ENCODE assay signal across 22 cellular contexts in genomic region chr11:19672591-19673206, GRCh38. TPM values are rescaled to one million over a fixed set of nuclear protein-coding genes. Genes with fewer than 3 reads are reported as not detected.
A peak's percentile ranks its signal among the peaks of the same experiment; 100 is the strongest.
DNase-seq lines count a peak whose midpoint lies in the region; ATAC-seq and TF ChIP-seq lines count a peak whose summit lies in the region.
"Had no signal": no experiment of that assay in that cellular context is flagged by ENCODE, and none has a peak within 500 bp of the region (broad histone marks: within the 10 kb centered on the region; RNA-seq: fewer than 3 reads in every experiment).

No MANE protein-coding gene starts in this region.

- intact Hi-C loops in left ventricle myocardium superior (cut with micrococcal nuclease), result no loop called here
- intact Hi-C loops in breast epithelium (cut with DNase I; ENCODE audit: low total_unique reads), result no loop called here
- intact Hi-C loops in aorta (cut with DNase I), result loop anchor here (5.0 kb wide), 3 partner anchors 40 to 75 kb away; partner anchors contain the start of gene NAV2 (in 1 of the 2)

- no peaks in the 10 kb centered on the region for H3K27me3 ChIP-seq in right atrium auricular region
- H3K27me3 ChIP-seq in breast epithelium, result no peaks in the 10 kb centered on the region
- H3K27me3 ChIP-seq in muscle layer of colon (ENCODE audit: control insufficient read depth in 1 of 2, insufficient read depth in 2 of 2, low read length in 2 of 2), result no peaks in the 10 kb centered on the region
- no peaks in the 10 kb centered on the region for H3K27me3 ChIP-seq in aorta (ENCODE audit: control insufficient read depth in 1 of 2, insufficient read depth in 2 of 2, low read length in 1 of 2)
- H3K27me3 ChIP-seq: testis had no signal

- H3K36me3 ChIP-seq in right atrium auricular region (no peaks in the 10 kb centered on the region), breast epithelium (no peaks in the 10 kb centered on the region), muscle layer of colon (ENCODE audit: insufficient read depth, low read length) (no peaks in the 10 kb centered on the region), aorta (ENCODE audit: control insufficient read depth in 1 of 2, insufficient read depth in 2 of 2, low read length in 1 of 2) (no peaks in the 10 kb centered on the region)
- H3K36me3 ChIP-seq: lower lobe of right lung had no signal

- H3K4me1 ChIP-seq in right atrium auricular region (peaks cover 0 to 44% of the 10 kb centered on the region in 2 donors), breast epithelium (peaks cover 0 to 8% of the 10 kb centered on the region in 2 donors), muscle layer of colon (ENCODE audit: insufficient read depth, low read length) (peaks cover 80% of the 10 kb centered on the region), aorta (ENCODE audit: control insufficient read depth in 1 of 2, insufficient read depth in 2 of 2, low read length in 2 of 2) (peaks cover 0 to 9% of the 10 kb centered on the region in 2 donors)

- ATAC-seq in left ventricle myocardium superior (no peak), aorta (ENCODE audit: low FRiP score) (no peak), GM18520 (IDR thresholded peaks at IDR 0.05; ENCODE audit: unreplicated experiment) (no peak)
- ATAC-seq: activated CD8-positive, alpha-beta T cell treated with anti-CD3 and anti-CD28 coated beads for 36 hours; activated T-cell treated with anti-CD3 and anti-CD28 coated beads, Interleukin-2, amount 50 U/mL, for 72 hours; lower lobe of right lung; WTC11 had no signal

- no peak for TF ChIP-seq CTCF in right atrium auricular region (IDR thresholded peaks at IDR 0.05)
- no peak for TF ChIP-seq CTCF in breast epithelium (IDR thresholded peaks at IDR 0.05)

- DNase-seq in right atrium auricular region (ENCODE audit: low spot score) (no peak), left ventricle myocardium superior (no peak), breast epithelium (ENCODE audit: low spot score in 2 of 2) (no peak), aorta (no peak), OCI-M2 (lab: John Stamatoyannopoulos, UW; ENCODE audit: unreplicated experiment) (no peak)
- no peak for DNase-seq in activated CD4-positive, alpha-beta T cell treated with anti-CD3 and anti-CD28 coated beads for 1 hour
- DNase-seq: activated CD8-positive, alpha-beta T cell treated with anti-CD3 and anti-CD28 coated beads for 36 hours; activated naive CD8-positive, alpha-beta T cell treated with anti-CD3 and anti-CD28 coated beads for 36 hours; activated T-cell treated with anti-CD3 and anti-CD28 coated beads, Interleukin-2, amount 50 U/mL, for 72 hours; dermis blood vessel endothelial cell; erythroblast; lower lobe of right lung; naive B cell; NCI-H146; NCI-H510A; SHP77 treated with DMSO at 0.1 percent for 48 hours; testis had no signal

- H3K27ac ChIP-seq in right atrium auricular region, result peak overlapping the region; percentile 79 to 91
- H3K27ac ChIP-seq in breast epithelium, result peak overlapping the region; percentile 80 to 88
- H3K27ac ChIP-seq in muscle layer of colon (ENCODE audit: low read depth, low read length), result peak overlapping the region; percentile 67
- peak overlapping the region; percentile 77 to 93 for H3K27ac ChIP-seq in aorta (ENCODE audit: low read depth in 1 of 2, low read length in 2 of 2)
- H3K27ac ChIP-seq: C4-2B, testis had no signal

- H3K4me3 ChIP-seq in right atrium auricular region (no peak overlapping the region), breast epithelium (no peak overlapping the region), muscle layer of colon (ENCODE audit: low read depth in 1 of 2, low read length in 2 of 2) (no peak overlapping the region), aorta (ENCODE audit: low read length in 2 of 2) (no peak overlapping the region)
- H3K4me3 ChIP-seq: lower lobe of right lung, testis had no signal

- H3K9ac ChIP-seq in muscle layer of colon (ENCODE audit: low read length), result peak overlapping the region; percentile 24

- 84 to 86% methylated on average over 2 of the region's 2 CpGs for WGBS in aorta, 2 donors

- TF ChIP-seq POLR2A in breast epithelium (IDR thresholded peaks at IDR 0.05), result no peak

- no peaks in the 10 kb centered on the region for H3K9me3 ChIP-seq in right atrium auricular region
- no peaks in the 10 kb centered on the region for H3K9me3 ChIP-seq in breast epithelium
- H3K9me3 ChIP-seq in muscle layer of colon (ENCODE audit: low read length), result no peaks in the 10 kb centered on the region
- no peaks in the 10 kb centered on the region for H3K9me3 ChIP-seq in aorta (ENCODE audit: control insufficient read depth, low read length)
- H3K9me3 ChIP-seq: lower lobe of right lung, testis had no signal

RNA-seq across cellular contexts. Expression of gene NAV2, which starts 39.9 kb away (rescaled TPM):
- total RNA-seq in right atrium auricular region (10 to 100 TPM; 11.4 to 19.2 TPM), left ventricle myocardium superior (8.8 TPM), breast epithelium (10 to 100 TPM; 28.2 to 61.8 (median 31.4) TPM), aorta (100 to 1,000 TPM in 1 of 2 donors, 10 to 100 TPM in 1; 84.6 to 250 TPM)
- polyA plus RNA-seq in aorta, result 10 to 100 TPM in 1 of 2 donors, 1 to 10 TPM in 1; 5.0 to 18.2 TPM
- total RNA-seq: A673 had no signal

Comparison
In these comparisons a context has a peak if more than half of its experiments do, and no peak if none do; other contexts are left out.
1. intact Hi-C loops: an anchor here in aorta (5.0 kb wide); none called in left ventricle myocardium superior and breast epithelium.